8 cellular contexts compared by ENCODE assay signal in genomic region chr19:12965017-12965811, GRCh38. TPM values are rescaled to one million over a fixed set of nuclear protein-coding genes. Genes with fewer than 3 reads are reported as not detected.
DNase-seq lines count a peak whose midpoint lies in the region; ATAC-seq, FAIRE-seq and TF ChIP-seq lines count a peak whose summit lies in the region.

No MANE protein-coding gene starts in this region.

- H3K4me3 Mint-ChIP-seq in activated CD4-positive, alpha-beta T cell treated with anti-CD3 and anti-CD28 coated beads for 36 hours, result peak overlapping the region; percentile 73

- H3K4me2 ChIP-seq in HepG2 (ENCODE audit: low read depth, low read length), result peak overlapping the region; percentile 93

- no peaks in the 10 kb centered on the region for H3K36me3 Mint-ChIP-seq in activated CD4-positive, alpha-beta T cell treated with anti-CD3 and anti-CD28 coated beads for 36 hours (ENCODE audit: low read depth)

- H3K9me3 Mint-ChIP-seq in activated CD4-positive, alpha-beta T cell treated with anti-CD3 and anti-CD28 coated beads for 36 hours (ENCODE audit: low read depth), result no peaks in the 10 kb centered on the region

- H3K27ac ChIP-seq in colonic mucosa (peak overlapping the region; percentile 51), HepG2 (ENCODE audit: extremely low read length, insufficient read depth, low read length) (peak overlapping the region; percentile 43)

- no peaks in the 10 kb centered on the region for H3K27me3 ChIP-seq in colonic mucosa
- 0 out of 5 replicates have a peak, but pooled peaks cover 0 to 3% of the 10 kb centered on the region in 2 experiments for H3K27me3 ChIP-seq in HepG2 (ENCODE audit: control insufficient read depth in 1 of 2, insufficient read depth in 2 of 2, low read length in 2 of 2)

- H3K4me1 ChIP-seq in ES-I3 (ENCODE audit: insufficient read depth, low read length) (no peaks in the 10 kb centered on the region), colonic mucosa (peaks cover 3% of the 10 kb centered on the region), HepG2 (ENCODE audit: insufficient read depth, low read length) (peaks cover 11% of the 10 kb centered on the region)

- in situ Hi-C loops in HepG2 (cut with HindIII; ENCODE audit: extremely low pct_ligation_motif_present, low pct_unique_long_range_greater_than_20kb), result no loop called here

- H3K79me2 ChIP-seq in HepG2 (ENCODE audit: insufficient read depth, low read length), result no peaks in the 10 kb centered on the region

- H3K4me3 ChIP-seq in colonic mucosa (peak overlapping the region; percentile 42), HepG2 (replicated peaks in 1 of 3; ENCODE audit: insufficient read depth in 1 of 3, low read depth in 2 of 3, low read length in 3 of 3) (peak overlapping the region; percentile 32 to 66 (median 42))

- peak; percentile 62 for FAIRE-seq in HepG2 (lab: Jason Lieb, UNC)

- POLR2A ChIA-PET in activated CD4-positive, alpha-beta T cell treated with anti-CD3 and anti-CD28 coated beads for 36 hours (lab: Charles Lee), result interaction anchor here (0.6 to 1.2 kb wide), 8 partner anchors 9 to 271 kb away, joined by 3 to 5 read pairs (median 3); no protein-coding TSS in a partner anchor
- POLR2A ChIA-PET in HepG2 (lab: Yijun Ruan, JAX), result interaction anchor here (0.8 to 1.3 kb wide), 16 partner anchors 9 to 185 kb away, joined by 3 to 8 read pairs (median 4); partner anchors contain the start of genes FARSA, IER2, RAD23A and STX10

- peak; percentile 63 to 90 for DNase-seq in NCI-H446 (lab: John Stamatoyannopoulos, UW)
- DNase-seq in activated CD4-positive, alpha-beta T cell treated with anti-CD3 and anti-CD28 coated beads for 36 hours, result peak; percentile 91
- DNase-seq in colonic mucosa, result peak; percentile 91
- DNase-seq in HepG2 (ENCODE audit: low spot score), result peak; percentile 72
- DNase-seq in stimulated activated CD4-positive, alpha-beta T cell treated with anti-CD3 and anti-CD28 coated beads, Interleukin-2, amount 100 ng/mL, for 4 hours (ENCODE audit: low read depth), result peak; percentile 63

- TF ChIP-seq POLR2A in HepG2 (IDR thresholded peaks at IDR 0.05; ENCODE audit: insufficient read depth in 1 of 2, low read depth in 2 of 2, low read length in 2 of 2), result no peak

- TF ChIP-seq EP300 in HepG2 (IDR thresholded peaks at IDR 0.05; ENCODE audit: low read depth in 2 of 2, low read length in 2 of 2) (no peak; a peak in 1 of 4 replicates), HepG2 (CRISPR knock-in tag; IDR thresholded peaks at IDR 0.05; ENCODE audit: borderline replicate concordance) (no peak)

- TF ChIP-seq CTCF in colonic mucosa (IDR thresholded peaks at IDR 0.05) (peak; percentile 96), HepG2 (CRISPR knock-in tag; IDR thresholded peaks at IDR 0.05) (peak; percentile 85)

- no peaks in the 10 kb centered on the region for H4K20me1 ChIP-seq in HepG2 (ENCODE audit: insufficient read depth, low read length)

- H3K36me3 ChIP-seq in ES-I3 (ENCODE audit: insufficient read depth, low read length), result no peaks in the 10 kb centered on the region
- no peaks in the 10 kb centered on the region for H3K36me3 ChIP-seq in colonic mucosa
- no peaks in the 10 kb centered on the region for H3K36me3 ChIP-seq in HepG2 (replicated peaks in 1 of 2; ENCODE audit: control insufficient read depth in 1 of 2, insufficient read depth in 2 of 2, low read length in 2 of 2)

- ATAC-seq in HG02885 (IDR thresholded peaks at IDR 0.05; ENCODE audit: poor library complexity, unreplicated experiment), result peak; percentile 77
- peak; percentile 92 for ATAC-seq in activated CD4-positive, alpha-beta T cell treated with anti-CD3 and anti-CD28 coated beads for 36 hours
- ATAC-seq in HepG2, result peak; percentile 93
- no peak for ATAC-seq in HG02938 (IDR thresholded peaks at IDR 0.05; ENCODE audit: unreplicated experiment)

- no TSS peak for BruUV-seq in HepG2 (replicated peaks; lab: Mats Ljungman, UMichigan)

- intact Hi-C loops in activated CD4-positive, alpha-beta T cell treated with anti-CD3 and anti-CD28 coated beads for 36 hours (cut with DNase I, micrococcal nuclease), result loop anchor here (1.0 to 2.0 kb wide), 5 partner anchors 18 to 128 kb away; partner anchors contain the start of genes FARSA (in 1 of the 2) and GCDH (in 1 of the 2)
- intact Hi-C loops in colonic mucosa (cut with DNase I), result no loop called here
- intact Hi-C loops in HepG2 (cut with micrococcal nuclease; ENCODE audit: unreplicated experiment), result loop anchor here (1.0 kb wide), 1 partner anchor 80 kb away; no protein-coding TSS in a partner anchor

- H2AFZ ChIP-seq in HepG2 (ENCODE audit: low read length), result peak overlapping the region; percentile 79

- WGBS in HepG2 (ENCODE audit: low lambda C conversion rate), result 0% methylated on average over 12 of the region's 34 CpGs

- H3K4me1 Mint-ChIP-seq in activated CD4-positive, alpha-beta T cell treated with anti-CD3 and anti-CD28 coated beads for 36 hours, result peaks cover 11% of the 10 kb centered on the region

- H3K27me3 Mint-ChIP-seq in activated CD4-positive, alpha-beta T cell treated with anti-CD3 and anti-CD28 coated beads for 36 hours, result no peaks in the 10 kb centered on the region

- H3K9ac ChIP-seq in ES-I3 (ENCODE audit: low read depth, low read length) (peak overlapping the region; percentile 56), colonic mucosa (ENCODE audit: low read depth in 2 of 2, low read length in 2 of 2) (peak overlapping the region; percentile 49 to 62), HepG2 (ENCODE audit: insufficient read depth, low read depth, low read length) (peak overlapping the region; percentile 68)

- CTCF ChIA-PET in activated CD4-positive, alpha-beta T cell treated with anti-CD3 and anti-CD28 coated beads for 36 hours (lab: Charles Lee), result interaction anchor here (0.6 to 3.4 kb wide), 70 partner anchors 8 to 1107 kb away, joined by 3 to 61 read pairs (median 4); partner anchors contain the start of genes CALR, DNASE2, FARSA and GADD45GIP1
- CTCF ChIA-PET in HepG2 (lab: Yijun Ruan, JAX; ENCODE audit: low intra/inter-chr PET ratio, low total read pairs), result interaction anchor here (0.7 to 2.0 kb wide), 10 partner anchors 12 to 269 kb away, joined by 3 to 18 read pairs (median 5); no protein-coding TSS in a partner anchor

- TF ChIP-seq RAD21 in HepG2 (CRISPR knock-in tag; IDR thresholded peaks at IDR 0.05), result peak; percentile 89

- H3K27ac Mint-ChIP-seq in activated CD4-positive, alpha-beta T cell treated with anti-CD3 and anti-CD28 coated beads for 36 hours, result peak overlapping the region; percentile 89

- H3K9me3 ChIP-seq in ES-I3 (ENCODE audit: control insufficient read depth, insufficient read depth, low read length), result no peaks in the 10 kb centered on the region
- H3K9me3 ChIP-seq in colonic mucosa, result no peaks in the 10 kb centered on the region
- no peaks in the 10 kb centered on the region for H3K9me3 ChIP-seq in HepG2 (ENCODE audit: low read length)

RNA-seq across cellular contexts. Expression of gene DAND5, which starts 4.2 kb away (rescaled TPM):
- under 1 TPM; 0.21 to 0.25 TPM for total RNA-seq in activated CD4-positive, alpha-beta T cell treated with anti-CD3 and anti-CD28 coated beads for 36 hours
- under 1 TPM; 0.19 to 0.27 TPM for total RNA-seq in colonic mucosa
- not detected in 2 replicates for total RNA-seq in HepG2 (2016; rRNA removed; fragmentation: Illumina TruSeq; extraction: Trizol)
- total RNA-seq in HepG2 (2016; cell fraction: cytosol; rRNA removed; fragmentation: Illumina TruSeq; extraction: Trizol; ENCODE audit: low read depth), result not detected in 2 replicates
- total RNA-seq in HepG2 (2016; cell fraction: insoluble cytoplasmic fraction; rRNA removed; fragmentation: Illumina TruSeq; extraction: Trizol), result not detected in 2 replicates
- not detected in 2 replicates for total RNA-seq in HepG2 (2016; cell fraction: membrane; rRNA removed; fragmentation: Illumina TruSeq; extraction: Trizol)
- not detected in 2 replicates for total RNA-seq in HepG2 (2016; cell fraction: nucleus; rRNA removed; fragmentation: Illumina TruSeq; extraction: Trizol)
- polyA plus RNA-seq in HepG2 (2011; rRNA removed), result 0.04 TPM in 1 of 2 replicates, not detected in the other
- polyA plus RNA-seq in HepG2 (2011; cell fraction: cytosol; rRNA removed), result 0.03 and 0.04 TPM in 2 replicates
- polyA plus RNA-seq in HepG2 (2011; cell fraction: nucleus; rRNA removed), result 0.10 and 0.13 TPM in 2 replicates
- polyA plus RNA-seq in HepG2 (2012), result not detected in 2 replicates
- polyA plus RNA-seq in HepG2 (2016; cell fraction: cytosol; fragmentation: Illumina TruSeq; extraction: Trizol; ENCODE audit: low read depth), result not detected in 2 replicates
- not detected in 2 replicates for polyA plus RNA-seq in HepG2 (2016; cell fraction: insoluble cytoplasmic fraction; fragmentation: Illumina TruSeq; extraction: Trizol; ENCODE audit: low read depth)
- not detected in 2 replicates for polyA plus RNA-seq in HepG2 (2016; cell fraction: membrane; fragmentation: Illumina TruSeq; extraction: Trizol; ENCODE audit: low read depth)
- polyA plus RNA-seq in HepG2 (2016; cell fraction: nucleus; fragmentation: Illumina TruSeq; extraction: Trizol; ENCODE audit: insufficient read depth, low read depth), result not detected in 2 replicates
- 0.40 TPM in 1 of 2 replicates, not detected in the other for polyA minus RNA-seq in HepG2 (2011; rRNA and poly(A)+ RNA removed; ENCODE audit: low replicate concordance)
- polyA minus RNA-seq in HepG2 (2011; cell fraction: cytosol; rRNA and poly(A)+ RNA removed), result not detected in 2 replicates
- polyA minus RNA-seq in HepG2 (2011; cell fraction: nucleus; rRNA and poly(A)+ RNA removed), result not detected in 2 replicates

RNA-seq across cellular contexts. Expression of gene GADD45GIP1, which starts 8.2 kb away (rescaled TPM):
- 10 to 100 TPM; 31.1 to 36.3 TPM for total RNA-seq in activated CD4-positive, alpha-beta T cell treated with anti-CD3 and anti-CD28 coated beads for 36 hours
- total RNA-seq in colonic mucosa (10 to 100 TPM; 16.1 to 41.9 TPM), HepG2 (2016; rRNA removed; fragmentation: Illumina TruSeq; extraction: Trizol) (24.6 and 37.4 TPM in 2 replicates)
- total RNA-seq in HepG2 (2016; cell fraction: cytosol; rRNA removed; fragmentation: Illumina TruSeq; extraction: Trizol; ENCODE audit: low read depth), result 14.3 and 14.8 TPM in 2 replicates
- total RNA-seq in HepG2 (2016; cell fraction: insoluble cytoplasmic fraction; rRNA removed; fragmentation: Illumina TruSeq; extraction: Trizol), result 25.1 and 41.7 TPM in 2 replicates
- total RNA-seq in HepG2 (2016; cell fraction: membrane; rRNA removed; fragmentation: Illumina TruSeq; extraction: Trizol), result 14.2 and 15.7 TPM in 2 replicates
- total RNA-seq in HepG2 (2016; cell fraction: nucleus; rRNA removed; fragmentation: Illumina TruSeq; extraction: Trizol), result 8.8 and 9.5 TPM in 2 replicates
- polyA plus RNA-seq in HepG2 (2011; rRNA removed), result 30.7 and 31.9 TPM in 2 replicates
- polyA plus RNA-seq in HepG2 (2011; cell fraction: cytosol; rRNA removed), result 33.0 and 52.1 TPM in 2 replicates
- 13.9 and 14.0 TPM in 2 replicates for polyA plus RNA-seq in HepG2 (2011; cell fraction: nucleus; rRNA removed)
- 19.0 and 20.6 TPM in 2 replicates for polyA plus RNA-seq in HepG2 (2012)
- 24.7 and 26.7 TPM in 2 replicates for polyA plus RNA-seq in HepG2 (2016; cell fraction: cytosol; fragmentation: Illumina TruSeq; extraction: Trizol; ENCODE audit: low read depth)
- 71.6 and 84.3 TPM in 2 replicates for polyA plus RNA-seq in HepG2 (2016; cell fraction: insoluble cytoplasmic fraction; fragmentation: Illumina TruSeq; extraction: Trizol; ENCODE audit: low read depth)
- polyA plus RNA-seq in HepG2 (2016; cell fraction: membrane; fragmentation: Illumina TruSeq; extraction: Trizol; ENCODE audit: low read depth), result 20.1 and 21.0 TPM in 2 replicates
- 27.9 and 29.2 TPM in 2 replicates for polyA plus RNA-seq in HepG2 (2016; cell fraction: nucleus; fragmentation: Illumina TruSeq; extraction: Trizol; ENCODE audit: insufficient read depth, low read depth)
- 6.2 and 12.6 TPM in 2 replicates for polyA minus RNA-seq in HepG2 (2011; rRNA and poly(A)+ RNA removed; ENCODE audit: low replicate concordance)
- polyA minus RNA-seq in HepG2 (2011; cell fraction: cytosol; rRNA and poly(A)+ RNA removed), result 9.9 and 11.7 TPM in 2 replicates
- polyA minus RNA-seq in HepG2 (2011; cell fraction: nucleus; rRNA and poly(A)+ RNA removed), result 3.2 and 3.7 TPM in 2 replicates

RNA-seq across cellular contexts. Expression of gene RAD23A, which starts 19.6 kb away (rescaled TPM):
- 100 to 1,000 TPM; 189 to 265 TPM for total RNA-seq in activated CD4-positive, alpha-beta T cell treated with anti-CD3 and anti-CD28 coated beads for 36 hours
- total RNA-seq in colonic mucosa, result 100 to 1,000 TPM in 1 of 2 donors, 10 to 100 TPM in 1; 78.5 to 121 TPM
- total RNA-seq in HepG2 (2016; rRNA removed; fragmentation: Illumina TruSeq; extraction: Trizol), result 34.6 and 42.5 TPM in 2 replicates
- 64.7 and 77.4 TPM in 2 replicates for total RNA-seq in HepG2 (2016; cell fraction: cytosol; rRNA removed; fragmentation: Illumina TruSeq; extraction: Trizol; ENCODE audit: low read depth)
- 29.6 and 43.3 TPM in 2 replicates for total RNA-seq in HepG2 (2016; cell fraction: insoluble cytoplasmic fraction; rRNA removed; fragmentation: Illumina TruSeq; extraction: Trizol)
- total RNA-seq in HepG2 (2016; cell fraction: membrane; rRNA removed; fragmentation: Illumina TruSeq; extraction: Trizol), result 95.2 and 117 TPM in 2 replicates
- 27.5 and 30.5 TPM in 2 replicates for total RNA-seq in HepG2 (2016; cell fraction: nucleus; rRNA removed; fragmentation: Illumina TruSeq; extraction: Trizol)
- 50.3 and 54.2 TPM in 2 replicates for polyA plus RNA-seq in HepG2 (2011; rRNA removed)
- 51.8 and 73.5 TPM in 2 replicates for polyA plus RNA-seq in HepG2 (2011; cell fraction: cytosol; rRNA removed)
- 80.8 and 87.8 TPM in 2 replicates for polyA plus RNA-seq in HepG2 (2011; cell fraction: nucleus; rRNA removed)
- polyA plus RNA-seq in HepG2 (2012), result 95.7 and 105 TPM in 2 replicates
- polyA plus RNA-seq in HepG2 (2016; cell fraction: cytosol; fragmentation: Illumina TruSeq; extraction: Trizol; ENCODE audit: low read depth), result 137 and 157 TPM in 2 replicates
- polyA plus RNA-seq in HepG2 (2016; cell fraction: insoluble cytoplasmic fraction; fragmentation: Illumina TruSeq; extraction: Trizol; ENCODE audit: low read depth), result 55.9 and 73.5 TPM in 2 replicates
- polyA plus RNA-seq in HepG2 (2016; cell fraction: membrane; fragmentation: Illumina TruSeq; extraction: Trizol; ENCODE audit: low read depth), result 175 and 195 TPM in 2 replicates
- 90.3 and 97.5 TPM in 2 replicates for polyA plus RNA-seq in HepG2 (2016; cell fraction: nucleus; fragmentation: Illumina TruSeq; extraction: Trizol; ENCODE audit: insufficient read depth, low read depth)
- 54.6 and 102 TPM in 2 replicates for polyA minus RNA-seq in HepG2 (2011; rRNA and poly(A)+ RNA removed; ENCODE audit: low replicate concordance)
- 52.5 and 54.0 TPM in 2 replicates for polyA minus RNA-seq in HepG2 (2011; cell fraction: cytosol; rRNA and poly(A)+ RNA removed)
- polyA minus RNA-seq in HepG2 (2011; cell fraction: nucleus; rRNA and poly(A)+ RNA removed), result 20.0 and 27.4 TPM in 2 replicates

RNA-seq across cellular contexts. Expression of gene CALR, which starts 26.8 kb away (rescaled TPM):
- 100 to 1,000 TPM; 557 to 569 TPM for total RNA-seq in activated CD4-positive, alpha-beta T cell treated with anti-CD3 and anti-CD28 coated beads for 36 hours
- total RNA-seq in colonic mucosa (1,000 to 10,000 TPM in 1 of 2 donors, 100 to 1,000 TPM in 1; 682 to 1,848 TPM), HepG2 (2016; rRNA removed; fragmentation: Illumina TruSeq; extraction: Trizol) (420 and 898 TPM in 2 replicates)
- 227 and 266 TPM in 2 replicates for total RNA-seq in HepG2 (2016; cell fraction: cytosol; rRNA removed; fragmentation: Illumina TruSeq; extraction: Trizol; ENCODE audit: low read depth)
- 389 and 943 TPM in 2 replicates for total RNA-seq in HepG2 (2016; cell fraction: insoluble cytoplasmic fraction; rRNA removed; fragmentation: Illumina TruSeq; extraction: Trizol)
- 340 and 383 TPM in 2 replicates for total RNA-seq in HepG2 (2016; cell fraction: membrane; rRNA removed; fragmentation: Illumina TruSeq; extraction: Trizol)
- total RNA-seq in HepG2 (2016; cell fraction: nucleus; rRNA removed; fragmentation: Illumina TruSeq; extraction: Trizol), result 693 and 829 TPM in 2 replicates
- 842 and 934 TPM in 2 replicates for polyA plus RNA-seq in HepG2 (2011; rRNA removed)
- polyA plus RNA-seq in HepG2 (2011; cell fraction: cytosol; rRNA removed), result 752 and 842 TPM in 2 replicates
- polyA plus RNA-seq in HepG2 (2011; cell fraction: nucleus; rRNA removed), result 381 and 448 TPM in 2 replicates
- 606 and 725 TPM in 2 replicates for polyA plus RNA-seq in HepG2 (2012)
- polyA plus RNA-seq in HepG2 (2016; cell fraction: cytosol; fragmentation: Illumina TruSeq; extraction: Trizol; ENCODE audit: low read depth), result 313 and 359 TPM in 2 replicates
- 478 and 547 TPM in 2 replicates for polyA plus RNA-seq in HepG2 (2016; cell fraction: insoluble cytoplasmic fraction; fragmentation: Illumina TruSeq; extraction: Trizol; ENCODE audit: low read depth)
- 345 and 409 TPM in 2 replicates for polyA plus RNA-seq in HepG2 (2016; cell fraction: membrane; fragmentation: Illumina TruSeq; extraction: Trizol; ENCODE audit: low read depth)
- 1,564 and 1,658 TPM in 2 replicates for polyA plus RNA-seq in HepG2 (2016; cell fraction: nucleus; fragmentation: Illumina TruSeq; extraction: Trizol; ENCODE audit: insufficient read depth, low read depth)
- 932 and 1,241 TPM in 2 replicates for polyA minus RNA-seq in HepG2 (2011; rRNA and poly(A)+ RNA removed; ENCODE audit: low replicate concordance)
- polyA minus RNA-seq in HepG2 (2011; cell fraction: cytosol; rRNA and poly(A)+ RNA removed), result 408 and 482 TPM in 2 replicates
- polyA minus RNA-seq in HepG2 (2011; cell fraction: nucleus; rRNA and poly(A)+ RNA removed), result 228 and 256 TPM in 2 replicates

RNA-seq across cellular contexts. Expression of gene NFIX, which starts 30.1 kb away (rescaled TPM):
- total RNA-seq in activated CD4-positive, alpha-beta T cell treated with anti-CD3 and anti-CD28 coated beads for 36 hours, result 1 to 10 TPM; 4.3 to 4.8 TPM
- total RNA-seq in colonic mucosa (10 to 100 TPM; 70.9 to 73.8 TPM), HepG2 (2016; rRNA removed; fragmentation: Illumina TruSeq; extraction: Trizol) (5.4 and 5.6 TPM in 2 replicates)
- 16.3 and 20.2 TPM in 2 replicates for total RNA-seq in HepG2 (2016; cell fraction: cytosol; rRNA removed; fragmentation: Illumina TruSeq; extraction: Trizol; ENCODE audit: low read depth)
- 4.6 and 4.7 TPM in 2 replicates for total RNA-seq in HepG2 (2016; cell fraction: insoluble cytoplasmic fraction; rRNA removed; fragmentation: Illumina TruSeq; extraction: Trizol)
- total RNA-seq in HepG2 (2016; cell fraction: membrane; rRNA removed; fragmentation: Illumina TruSeq; extraction: Trizol), result 6.7 and 9.2 TPM in 2 replicates
- 4.9 and 6.0 TPM in 2 replicates for total RNA-seq in HepG2 (2016; cell fraction: nucleus; rRNA removed; fragmentation: Illumina TruSeq; extraction: Trizol)
- 3.0 and 3.4 TPM in 2 replicates for polyA plus RNA-seq in HepG2 (2011; rRNA removed)
- 1.4 and 1.6 TPM in 2 replicates for polyA plus RNA-seq in HepG2 (2011; cell fraction: cytosol; rRNA removed)
- polyA plus RNA-seq in HepG2 (2011; cell fraction: nucleus; rRNA removed), result 11.0 and 14.0 TPM in 2 replicates
- 9.0 and 12.2 TPM in 2 replicates for polyA plus RNA-seq in HepG2 (2012)
- 0.70 and 0.93 TPM in 2 replicates for polyA plus RNA-seq in HepG2 (2016; cell fraction: cytosol; fragmentation: Illumina TruSeq; extraction: Trizol; ENCODE audit: low read depth)
- 8.8 and 11.9 TPM in 2 replicates for polyA plus RNA-seq in HepG2 (2016; cell fraction: insoluble cytoplasmic fraction; fragmentation: Illumina TruSeq; extraction: Trizol; ENCODE audit: low read depth)
- polyA plus RNA-seq in HepG2 (2016; cell fraction: membrane; fragmentation: Illumina TruSeq; extraction: Trizol; ENCODE audit: low read depth), result 3.1 and 4.9 TPM in 2 replicates
- 14.6 and 14.7 TPM in 2 replicates for polyA plus RNA-seq in HepG2 (2016; cell fraction: nucleus; fragmentation: Illumina TruSeq; extraction: Trizol; ENCODE audit: insufficient read depth, low read depth)
- polyA minus RNA-seq in HepG2 (2011; rRNA and poly(A)+ RNA removed; ENCODE audit: low replicate concordance), result 0.82 and 6.2 TPM in 2 replicates
- 5.0 and 6.2 TPM in 2 replicates for polyA minus RNA-seq in HepG2 (2011; cell fraction: cytosol; rRNA and poly(A)+ RNA removed)
- polyA minus RNA-seq in HepG2 (2011; cell fraction: nucleus; rRNA and poly(A)+ RNA removed), result 6.8 and 7.7 TPM in 2 replicates
